In genomic region chr5:163165277-163165676, GRCh38 we compare ENCODE assay signal across 27 cellular contexts.
"Had no signal": no experiment of that assay in that cellular context is flagged by ENCODE, and none has a peak within 500 bp of the region (broad histone marks: within the 10 kb centered on the region; RNA-seq: fewer than 3 reads in every experiment).

No MANE protein-coding gene starts in this region.

- H3K4me3 ChIP-seq: MG63, SJCRH30 had no signal

- H3K36me3 ChIP-seq: MG63, SJCRH30 had no signal

- H3K27ac ChIP-seq: SJCRH30, VCaP had no signal

- H3K4me1 ChIP-seq: SJCRH30 had no signal

- H3K27me3 ChIP-seq: MG63, SJCRH30 had no signal

- DNase-seq: activated CD4-positive, alpha-beta memory T cell treated with anti-CD3 and anti-CD28 coated beads, Interleukin-2, amount 10 ng/mL, durations not matched to agents 7 days and 5 days; activated CD4-positive, alpha-beta T cell treated with anti-CD3 and anti-CD28 coated beads for 36 hours; activated CD4-positive, alpha-beta T cell treated with anti-CD3 and anti-CD28 coated beads, Interleukin-2, amount 50 U/mL, for 1 hour; activated gamma-delta T cell; activated naive CD4-positive, alpha-beta T cell treated with anti-CD3 and anti-CD28 coated beads for 36 hours; activated T-cell treated with anti-CD3 and anti-CD28 coated beads for 4 hours; activated T-cell treated with anti-CD3 and anti-CD28 coated beads, Interleukin-2, amount 50 U/mL, for 48 hours; amygdala; MG63; MV-4-11; NCI-H1092 treated with DMSO at 0.1 percent for 48 hours; NCI-H1417 treated with DMSO at 0.1 percent for 48 hours; NCI-H1694 treated with DMSO at 0.1 percent for 48 hours; NCI-H2029 treated with DMSO at 0.1 percent for 48 hours; NCI-H446 treated with DMSO at 0.1 percent for 48 hours; NCI-H526; NCI-H774; NK-92 treated with Interleukin-12 subunit alpha and Interleukin-12 subunit beta, amount 100 ng/mL, for 24 hours; OCI-M1; RPMI8226; SJCRH30; SK-N-SH; T-helper 1 cell had no signal

- H3K9ac ChIP-seq: SK-N-SH had no signal

- H3K4me2 ChIP-seq: SK-N-SH had no signal

- H3K9me3 ChIP-seq: MG63, SJCRH30, SK-N-SH had no signal

- ATAC-seq: activated CD4-positive, alpha-beta T cell treated with anti-CD3 and anti-CD28 coated beads for 36 hours; activated T-helper 17 cell treated with anti-CD3 and anti-CD28 coated beads, Interleukin-2, amount 50 U/mL, for 72 hours; Panc1; Right ventricle myocardium inferior had no signal
